In genomic region chr6:28673417-28673799, GRCh38 we compare ENCODE assay signal across 2 cellular contexts.
TF ChIP-seq lines count a peak whose summit lies in the region.

No MANE protein-coding gene starts in this region.

TF ChIP-seq in SK-N-SH, 30 proteins besides CTCF, POLR2A, EP300 and RAD21 (continued from another document):
- TF ChIP-seq USF1 (IDR thresholded peaks at IDR 0.05; ENCODE audit: borderline replicate concordance, low read depth), result no peak
- no peak for TF ChIP-seq GATA2 (CRISPR knock-in tag; IDR thresholded peaks at IDR 0.05)
- TF ChIP-seq SIN3A (IDR thresholded peaks at IDR 0.05; ENCODE audit: borderline replicate concordance, low read depth, low read length), result no peak
- TF ChIP-seq RFX5 (IDR thresholded peaks at IDR 0.05; ENCODE audit: low read length), result no peak
- no peak for TF ChIP-seq TCF12 (IDR thresholded peaks at IDR 0.05)
- TF ChIP-seq GABPA (IDR thresholded peaks at IDR 0.05; ENCODE audit: low read depth), result no peak
- TF ChIP-seq POLR2AphosphoS5 (IDR thresholded peaks at IDR 0.05; ENCODE audit: low read depth, low read length), result no peak

TF ChIP-seq in SK-N-SH treated with all-trans-retinoic acid at 6 μM for 48 hours, 23 proteins besides CTCF, POLR2A, EP300 and RAD21 (continued from another document):
- TF ChIP-seq PATZ1 (CRISPR knock-in tag; IDR thresholded peaks at IDR 0.05; ENCODE audit: borderline replicate concordance) (no peak), CREB5 (CRISPR knock-in tag; IDR thresholded peaks at IDR 0.05; ENCODE audit: low read depth) (no peak), ARNTL (CRISPR knock-in tag; IDR thresholded peaks at IDR 0.05; ENCODE audit: borderline replicate concordance, low read depth) (no peak), SNAI2 (CRISPR knock-in tag; IDR thresholded peaks at IDR 0.05) (no peak), ESRRG (CRISPR knock-in tag; IDR thresholded peaks at IDR 0.05) (no peak), PPARA (CRISPR knock-in tag; IDR thresholded peaks at IDR 0.05; ENCODE audit: borderline replicate concordance) (no peak), CSDC2 (CRISPR knock-in tag; IDR thresholded peaks at IDR 0.05) (no peak), ZFP3 (CRISPR knock-in tag; IDR thresholded peaks at IDR 0.05) (no peak), TSHZ2 (CRISPR knock-in tag; IDR thresholded peaks at IDR 0.05) (no peak), CSRNP3 (CRISPR knock-in tag; IDR thresholded peaks at IDR 0.05) (no peak), ZNF565 (CRISPR knock-in tag; conservative IDR thresholded peaks at IDR 0.05; ENCODE audit: low read depth) (no peak), TOX (CRISPR knock-in tag; IDR thresholded peaks at IDR 0.05; ENCODE audit: borderline replicate concordance) (no peak), ZNF70 (CRISPR knock-in tag; IDR thresholded peaks at IDR 0.05) (no peak)
